Comparison of ENCODE assay signal across 8 cellular contexts in the genomic region with DNA sequence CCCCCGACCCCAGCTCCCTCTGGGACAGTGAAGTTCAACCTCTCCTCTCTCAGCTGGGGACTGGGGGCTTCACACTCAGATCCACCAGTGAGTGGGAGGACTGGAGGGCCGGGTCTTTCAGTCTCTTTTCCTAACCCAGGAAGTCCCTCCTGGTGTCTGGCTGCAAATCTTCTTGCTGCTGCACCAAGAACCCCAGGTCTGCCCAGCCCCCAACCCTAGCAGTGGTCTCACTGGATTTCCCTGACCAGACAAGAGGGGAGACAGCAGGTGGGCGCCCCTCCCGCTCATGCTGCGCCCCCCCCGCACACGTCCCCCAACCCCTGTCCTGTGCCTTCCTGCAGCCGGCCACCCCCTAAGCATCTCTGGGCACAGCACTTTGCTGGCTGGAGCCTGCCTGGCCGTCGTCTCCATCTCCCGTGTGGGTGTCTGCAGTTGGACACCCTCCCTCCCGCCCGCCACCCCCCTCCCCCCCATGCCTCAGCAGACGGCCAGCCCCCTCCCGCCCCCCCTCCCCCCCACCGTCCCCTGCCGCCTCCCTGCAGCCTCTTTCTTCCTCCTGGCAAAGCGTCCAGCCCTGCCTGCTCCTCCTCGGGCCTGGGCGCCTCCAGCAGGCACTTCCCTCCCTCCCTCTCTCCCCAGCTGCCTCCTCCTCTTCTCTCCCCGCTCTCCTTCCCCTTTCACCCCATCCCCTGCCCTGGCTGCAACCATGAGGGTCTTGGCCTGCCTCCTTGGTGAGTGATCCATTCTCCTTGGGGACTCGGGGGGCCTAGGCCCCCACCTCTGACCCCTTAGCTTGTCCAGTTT. TPM values are rescaled to one million over a fixed set of nuclear protein-coding genes. Genes with fewer than 3 reads are reported as not detected.
A peak's percentile ranks its signal among the peaks of the same experiment; 100 is the strongest.
DNase-seq lines count a peak whose midpoint lies in the region; ATAC-seq and TF ChIP-seq lines count a peak whose summit lies in the region.

Gene SSC5D (plus strand): TSS at position 553 of the 804 bp plus-strand sequence. CDS start 154 bp downstream, at position 707.

- H3K36me3 ChIP-seq in neural cell (ENCODE audit: insufficient read depth, low read length), result no peaks in the 10 kb centered on the region

- peaks cover 14% of the 10 kb centered on the region for H3K79me2 ChIP-seq in neural cell (replicated peaks; ENCODE audit: insufficient read depth, low read length)

- no peaks in the 10 kb centered on the region for H3K9me2 ChIP-seq in neural cell (ENCODE audit: insufficient read depth, low read length)

- intact Hi-C loops in CD4-positive, alpha-beta T cell (cut with DNase I, micrococcal nuclease), result no loop called here

- H3K27me3 Mint-ChIP-seq in CD4-positive, alpha-beta T cell, result no peaks in the 10 kb centered on the region
- H3K27me3 Mint-ChIP-seq in endothelial cell (ENCODE audit: unreplicated experiment), result peaks cover 7% of the 10 kb centered on the region

- TF ChIP-seq CTCF in CD4-positive, alpha-beta T cell (IDR thresholded peaks at IDR 0.05), result no peak
- no peak for TF ChIP-seq CTCF in endothelial cell (IDR thresholded peaks at IDR 0.05; ENCODE audit: unreplicated experiment)
- no peak for TF ChIP-seq CTCF in neural cell (IDR thresholded peaks at IDR 0.05; ENCODE audit: poor library complexity, severe bottlenecking)

- no peak within 1 kb of the TSS for H2AFZ ChIP-seq in neural cell (ENCODE audit: low read depth, low read length)

- H3K4me3 Mint-ChIP-seq in CD4-positive, alpha-beta T cell, result peak within 1 kb of the TSS; percentile 30
- H3K4me3 Mint-ChIP-seq in endothelial cell (ENCODE audit: unreplicated experiment), result peak within 1 kb of the TSS; percentile 26

- no peaks in the 10 kb centered on the region for H3K36me3 Mint-ChIP-seq in CD4-positive, alpha-beta T cell (ENCODE audit: low read depth)
- peaks cover 4% of the 10 kb centered on the region for H3K36me3 Mint-ChIP-seq in endothelial cell (ENCODE audit: low read depth, unreplicated experiment)

- no peak within 1 kb of the TSS for H3K27ac ChIP-seq in CD4-positive, alpha-beta T cell (ENCODE audit: low read depth, low read length)
- H3K27ac ChIP-seq in neural cell (ENCODE audit: low read length), result no peak within 1 kb of the TSS

- no peak within 1 kb of the TSS for H3K4me2 ChIP-seq in neural cell (ENCODE audit: low read length)

- TF ChIP-seq RAD21 in neural cell (conservative IDR thresholded peaks at IDR 0.05), result no peak

- H3K4me1 Mint-ChIP-seq in CD4-positive, alpha-beta T cell (ENCODE audit: low read depth), result peaks cover 11% of the 10 kb centered on the region
- H3K4me1 Mint-ChIP-seq in endothelial cell (ENCODE audit: unreplicated experiment), result peaks cover 13% of the 10 kb centered on the region

- H3K9me3 ChIP-seq in CD4-positive, alpha-beta T cell (ENCODE audit: control insufficient read depth, low read length), result no peaks in the 10 kb centered on the region
- H3K9me3 ChIP-seq in neural cell (ENCODE audit: low read length), result no peaks in the 10 kb centered on the region

- no peaks in the 10 kb centered on the region for H3K9me3 Mint-ChIP-seq in CD4-positive, alpha-beta T cell
- H3K9me3 Mint-ChIP-seq in endothelial cell (ENCODE audit: unreplicated experiment), result no peaks in the 10 kb centered on the region

- no peak for DNase-seq in CD4-positive, alpha-beta T cell
- peak; percentile 77 for DNase-seq in NCI-H69 (lab: John Stamatoyannopoulos, UW)
- DNase-seq in endothelial cell (ENCODE audit: low spot score), result no peak
- DNase-seq in effector CD8-positive, alpha-beta T cell (lab: John Stamatoyannopoulos, UW), result no peak

- CTCF ChIA-PET in CD4-positive, alpha-beta T cell (lab: Charles Lee), result no interaction called here

- POLR2A ChIA-PET in CD4-positive, alpha-beta T cell (lab: Charles Lee), result interaction anchor here (1.1 to 3.5 kb wide), 3 partner anchors 11 to 167 kb away, joined by 3 to 29 read pairs (median 4); partner anchors contain the start of genes U2AF2 and ZNF628

- ATAC-seq in CD4-positive, alpha-beta T cell (ENCODE audit: poor library complexity), result no peak
- no peak for ATAC-seq in HG02763 (IDR thresholded peaks at IDR 0.05; ENCODE audit: unreplicated experiment)
- ATAC-seq in HG03159 (IDR thresholded peaks at IDR 0.05; ENCODE audit: unreplicated experiment), result no peak
- no peak for ATAC-seq in GM18909 (IDR thresholded peaks at IDR 0.05; ENCODE audit: poor library complexity, unreplicated experiment)

- no peaks in the 10 kb centered on the region for H4K20me1 ChIP-seq in neural cell (ENCODE audit: insufficient read depth)

- peak within 1 kb of the TSS; percentile 47 for H3K4me3 ChIP-seq in neural cell (ENCODE audit: low read length)

- H3F3A ChIP-seq in neural cell (ENCODE audit: insufficient read depth, low read length, poor library complexity, severe bottlenecking), result no peaks in the 10 kb centered on the region

- TF ChIP-seq EP300 in neural cell (conservative IDR thresholded peaks at IDR 0.05; ENCODE audit: poor library complexity, severe bottlenecking), result no peak

- peak within 1 kb of the TSS; percentile 51 for H3K27ac Mint-ChIP-seq in CD4-positive, alpha-beta T cell
- peak within 1 kb of the TSS; percentile 48 for H3K27ac Mint-ChIP-seq in endothelial cell (ENCODE audit: unreplicated experiment)

- H3K9ac ChIP-seq in neural cell (ENCODE audit: low read length), result peak within 1 kb of the TSS; percentile 95

- no peaks in the 10 kb centered on the region for H3K27me3 ChIP-seq in CD4-positive, alpha-beta T cell (ENCODE audit: control insufficient read depth, insufficient read depth, low read length)
- no peaks in the 10 kb centered on the region for H3K27me3 ChIP-seq in neural cell (ENCODE audit: insufficient read depth, low read depth, low read length)

TF ChIP-seq in neural cell, 6 proteins besides CTCF, POLR2A, EP300 and RAD21:
- no peak for TF ChIP-seq MXI1 (conservative IDR thresholded peaks at IDR 0.05; ENCODE audit: poor library complexity, severe bottlenecking)
- no peak for TF ChIP-seq EZH2 (IDR thresholded peaks at IDR 0.05; ENCODE audit: borderline replicate concordance, insufficient read depth, low read length, poor library complexity, severe bottlenecking)
- no peak for TF ChIP-seq POLR2AphosphoS5 (IDR thresholded peaks at IDR 0.05)
- TF ChIP-seq SMC3 (conservative IDR thresholded peaks at IDR 0.05; ENCODE audit: poor library complexity), result no peak
- TF ChIP-seq TAF1 (IDR thresholded peaks at IDR 0.05; ENCODE audit: low read depth), result no peak
- TF ChIP-seq REST (IDR thresholded peaks at IDR 0.05; ENCODE audit: borderline replicate concordance), result no peak

RNA-seq across cellular contexts. Expression of gene SSC5D, which starts in this region (rescaled TPM):
- total RNA-seq in CD4-positive, alpha-beta T cell, result 1 to 10 TPM in 1 of 2 experiments, under 1 TPM in 1; 0.42 to 1.3 TPM
- 0.95 TPM for total RNA-seq in endothelial cell (ENCODE audit: unreplicated experiment)
- polyA plus RNA-seq in neural cell, result 0.45 and 1.4 TPM in 2 replicates
- polyA minus RNA-seq in neural cell, result 0.81 and 1.5 TPM in 2 replicates
